Comparison of ENCODE assay signal across 8 cellular contexts in genomic region chr6:163554663-163555062, GRCh38.
DNase-seq lines count a peak whose midpoint lies in the region; ATAC-seq and TF ChIP-seq lines count a peak whose summit lies in the region.

No MANE protein-coding gene starts in this region.

- H3K27me3 ChIP-seq in BJ (ENCODE audit: control insufficient read depth, insufficient read depth, low read length) (no peaks in the 10 kb centered on the region), prostate gland (replicated peaks; ENCODE audit: insufficient read depth) (no peaks in the 10 kb centered on the region)

- CTCF ChIA-PET in BJ (lab: Yijun Ruan, JAX): interaction anchor here (0.5 to 1.9 kb wide), 12 partner anchors 11 to 606 kb away, joined by 3 to 12 read pairs (median 3); no protein-coding TSS in a partner anchor

- no peaks in the 10 kb centered on the region for H3K4me1 ChIP-seq in prostate gland (replicated peaks)

- DNase-seq in BJ (ENCODE audit: low read depth) (no peak), NCI-H526 treated with DMSO at 0.1 percent for 48 hours (lab: John Stamatoyannopoulos, UW) (peak; percentile 21), activated T-cell treated with anti-CD3 and anti-CD28 coated beads for 1 hour (ENCODE audit: low read depth) (peak; percentile 53), fibroblast of pulmonary artery (ENCODE audit: low read depth) (peak; percentile 53), prostate gland (ENCODE audit: low spot score) (no peak), cerebellum (ENCODE audit: low spot score) (no peak), NCI-H2171 (lab: John Stamatoyannopoulos, UW) (no peak)

- H3K36me3 ChIP-seq in BJ (ENCODE audit: control insufficient read depth, insufficient read depth, low read length) (peaks cover 5% of the 10 kb centered on the region), prostate gland (no peaks in the 10 kb centered on the region)

- TF ChIP-seq CTCF in BJ (IDR thresholded peaks at IDR 0.05; ENCODE audit: insufficient read depth, low read depth, low read length): peak; percentile 65
- TF ChIP-seq CTCF in fibroblast of pulmonary artery (IDR thresholded peaks at IDR 0.05; ENCODE audit: low read length, missing control alignments): peak; percentile 63
- peak in 3 of 4 experiments; percentile 24 to 36 (median 36) for TF ChIP-seq CTCF in prostate gland (IDR thresholded peaks at IDR 0.05)

- no peak overlapping the region for H3K27ac ChIP-seq in prostate gland

- 78% methylated on average over 4 of the region's 4 CpGs for WGBS in prostate gland

- H3K4me3 ChIP-seq in BJ (ENCODE audit: low read depth, low read length) (no peak overlapping the region), fibroblast of pulmonary artery (replicated peaks; ENCODE audit: low read depth, low read length) (no peak overlapping the region), prostate gland (no peak overlapping the region)

- POLR2A ChIA-PET in BJ (lab: Charles Lee): no interaction called here

- no peaks in the 10 kb centered on the region for H3K9me3 ChIP-seq in prostate gland

- peak; percentile 46 for ATAC-seq in GM21390 (IDR thresholded peaks at IDR 0.05; ENCODE audit: unreplicated experiment)

- TF ChIP-seq POLR2A in prostate gland (IDR thresholded peaks at IDR 0.05): no peak

- intact Hi-C loops in prostate gland (cut with DNase I): loop anchor here (10.0 kb wide), 1 partner anchor 130 kb away; no protein-coding TSS in a partner anchor

Comparison
In these comparisons a context has a peak if more than half of its experiments do, and no peak if none do; other contexts are left out.
1. DNase-seq: peak in NCI-H526 treated with DMSO at 0.1 percent for 48 hours (single experiment), activated T-cell treated with anti-CD3 and anti-CD28 coated beads for 1 hour (single experiment) and fibroblast of pulmonary artery (single experiment); none in BJ (single experiment), prostate gland (single experiment), cerebellum (single experiment) and NCI-H2171 (single experiment).
2. Peak in every context shown above with its lines, with median percentiles within 50 percentile points of each other: CTCF ChIP-seq.